In the genomic region with DNA sequence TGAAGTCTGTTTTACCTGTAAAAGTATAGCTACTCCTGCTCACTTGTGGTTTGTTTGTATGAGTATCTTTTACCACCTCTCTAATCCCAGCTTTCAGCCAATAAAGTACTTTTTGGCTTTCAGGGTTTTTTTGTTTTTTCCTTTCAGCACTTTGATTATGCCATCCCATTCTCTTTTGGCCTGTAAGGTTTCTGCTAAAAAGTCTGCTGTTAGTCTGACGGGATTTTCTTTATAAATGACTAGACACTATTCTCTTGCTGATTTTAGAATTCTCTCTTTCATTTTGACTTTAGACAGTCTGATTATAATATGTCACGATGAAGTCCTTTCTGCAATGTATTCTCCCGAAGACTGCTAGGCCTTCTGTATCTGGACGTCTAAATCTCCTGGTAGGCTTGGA, we compare ENCODE assay signal across 18 cellular contexts. TPM values are rescaled to one million over a fixed set of nuclear protein-coding genes. Genes with fewer than 3 reads are reported as not detected.
DNase-seq lines count a peak whose midpoint lies in the region; ATAC-seq, FAIRE-seq and TF ChIP-seq lines count a peak whose summit lies in the region.
"Had no signal": no experiment of that assay in that cellular context is flagged by ENCODE, and none has a peak within 500 bp of the region (broad histone marks: within the 10 kb centered on the region; RNA-seq: fewer than 3 reads in every experiment).

No MANE protein-coding gene starts in this region.

- no peak overlapping the region for H3K4me3 Mint-ChIP-seq in WTC11
- no peak overlapping the region for H3K4me3 Mint-ChIP-seq in stimulated activated naive B cell treated with anti-CD40 and anti-IgM and Interleukin-4, amounts not matched to agents 10 μg/mL and 1 μg/mL and 100 μg/mL, for 72 hours
- H3K4me3 Mint-ChIP-seq: CD8-positive, alpha-beta T cell; GM23338 had no signal

- POLR2A ChIA-PET in HepG2 (lab: Yijun Ruan, JAX), result no interaction called here
- POLR2A ChIA-PET in WTC11 (lab: Charles Lee), result no interaction called here

- H3K9me3 ChIP-seq in HepG2 (ENCODE audit: low read length) (no peaks in the 10 kb centered on the region), right lobe of liver (no peaks in the 10 kb centered on the region)
- H3K9me3 ChIP-seq: HAP-1 had no signal

- CTCF ChIA-PET in HepG2 (lab: Yijun Ruan, JAX; ENCODE audit: low intra/inter-chr PET ratio, low total read pairs) (no interaction called here), WTC11 (lab: Charles Lee) (interaction anchor here (1.0 kb wide), 1 partner anchor 9 kb away, joined by 3 read pairs; no protein-coding TSS in a partner anchor)

- DNase-seq in HepG2 (ENCODE audit: low spot score) (no peak), right lobe of liver (no peak), WTC11 (ENCODE audit: low spot score) (no peak), T-helper 1 cell (no peak), NCI-H1930 (lab: John Stamatoyannopoulos, UW) (no peak)
- DNase-seq in stimulated activated naive B cell treated with anti-CD40 and anti-IgM and Interleukin-4, amounts not matched to agents 10 μg/mL and 1 μg/mL and 100 μg/mL, for 72 hours, result no peak
- DNase-seq: 8988T; C1 segment of cervical spinal cord; Caco-2; CD8-positive, alpha-beta T cell; DMS153; DND-41; HFFc6 had no signal

- H3K36me3 ChIP-seq in HepG2 (replicated peaks in 1 of 2; ENCODE audit: control insufficient read depth in 1 of 2, insufficient read depth in 2 of 2, low read length in 2 of 2) (peaks cover 7 to 63% of the 10 kb centered on the region in 2 experiments), right lobe of liver (peaks cover 0 to 6% (median 0%) of the 10 kb centered on the region in 4 donors)

- intact Hi-C loops in HepG2 (cut with micrococcal nuclease; ENCODE audit: unreplicated experiment), result no loop called here
- intact Hi-C loops in right lobe of liver (cut with DNase I), result no loop called here

- no peak overlapping the region for H3K27ac Mint-ChIP-seq in WTC11
- H3K27ac Mint-ChIP-seq in stimulated activated naive B cell treated with anti-CD40 and anti-IgM and Interleukin-4, amounts not matched to agents 10 μg/mL and 1 μg/mL and 100 μg/mL, for 72 hours, result peak overlapping the region; percentile 32
- H3K27ac Mint-ChIP-seq: CD8-positive, alpha-beta T cell; GM23338 had no signal

- no peak for FAIRE-seq in HepG2 (lab: Jason Lieb, UNC)
- FAIRE-seq: A549, G401.6, GM18507 had no signal

- H3K27ac ChIP-seq in HepG2 (ENCODE audit: extremely low read length, insufficient read depth, low read length) (no peak overlapping the region), right lobe of liver (no peak overlapping the region)
- H3K27ac ChIP-seq: A549 had no signal

- BruUV-seq in HepG2 (replicated peaks; lab: Mats Ljungman, UMichigan), result no TSS peak

- no peak overlapping the region for H2AFZ ChIP-seq in HepG2 (ENCODE audit: low read length)
- H2AFZ ChIP-seq: GM23338 had no signal

- ATAC-seq in HepG2 (no peak), right lobe of liver (no peak), WTC11 (no peak)
- ATAC-seq in stimulated activated naive B cell treated with anti-CD40 and anti-IgM and Interleukin-4, amounts not matched to agents 10 μg/mL and 1 μg/mL and 100 μg/mL, for 72 hours (replicated peaks), result no peak
- ATAC-seq: A549; CD8-positive, alpha-beta T cell; GM23338 had no signal

- no peak overlapping the region for H3K4me2 ChIP-seq in HepG2 (ENCODE audit: low read depth, low read length)
- H3K4me2 ChIP-seq: A549, GM23338 had no signal

- no peak overlapping the region for H3K9ac ChIP-seq in HepG2 (ENCODE audit: insufficient read depth, low read depth, low read length)

- H3K36me3 Mint-ChIP-seq in WTC11, result peaks cover 81% of the 10 kb centered on the region
- peaks cover 40 to 66% of the 10 kb centered on the region in 2 donors for H3K36me3 Mint-ChIP-seq in stimulated activated naive B cell treated with anti-CD40 and anti-IgM and Interleukin-4, amounts not matched to agents 10 μg/mL and 1 μg/mL and 100 μg/mL, for 72 hours

- H3K27me3 ChIP-seq in HepG2 (ENCODE audit: control insufficient read depth in 1 of 2, insufficient read depth in 2 of 2, low read length in 2 of 2) (no peaks in the 10 kb centered on the region), right lobe of liver (no peaks in the 10 kb centered on the region)

- no peak for TF ChIP-seq CTCF in HepG2 (CRISPR knock-in tag; IDR thresholded peaks at IDR 0.05)
- TF ChIP-seq CTCF in right lobe of liver (IDR thresholded peaks at IDR 0.05), result no peak
- TF ChIP-seq CTCF in WTC11 (IDR thresholded peaks at IDR 0.05), result no peak

- no peaks in the 10 kb centered on the region for H3K27me3 Mint-ChIP-seq in WTC11 (ENCODE audit: low read depth)
- H3K27me3 Mint-ChIP-seq in stimulated activated naive B cell treated with anti-CD40 and anti-IgM and Interleukin-4, amounts not matched to agents 10 μg/mL and 1 μg/mL and 100 μg/mL, for 72 hours, result no peaks in the 10 kb centered on the region

- no peaks in the 10 kb centered on the region for H3K4me1 Mint-ChIP-seq in WTC11
- peaks cover 4 to 16% of the 10 kb centered on the region in 2 donors for H3K4me1 Mint-ChIP-seq in stimulated activated naive B cell treated with anti-CD40 and anti-IgM and Interleukin-4, amounts not matched to agents 10 μg/mL and 1 μg/mL and 100 μg/mL, for 72 hours
- H3K4me1 Mint-ChIP-seq: GM23338 had no signal

- TF ChIP-seq EP300 in HepG2 (IDR thresholded peaks at IDR 0.05; ENCODE audit: low read depth in 2 of 2, low read length in 2 of 2) (no peak), HepG2 (CRISPR knock-in tag; IDR thresholded peaks at IDR 0.05; ENCODE audit: borderline replicate concordance) (no peak)

- in situ Hi-C loops in HepG2 (cut with HindIII; ENCODE audit: extremely low pct_ligation_motif_present, low pct_unique_long_range_greater_than_20kb), result loop anchor here (25.0 kb wide), 1 partner anchor 278 kb away; no protein-coding TSS in a partner anchor

- TF ChIP-seq POLR2A in HepG2 (IDR thresholded peaks at IDR 0.05; ENCODE audit: insufficient read depth in 1 of 2, low read depth in 2 of 2, low read length in 2 of 2), result no peak
- TF ChIP-seq POLR2A in right lobe of liver (IDR thresholded peaks at IDR 0.05), result no peak

- H3K79me2 ChIP-seq in HepG2 (ENCODE audit: insufficient read depth, low read length), result peaks cover 24% of the 10 kb centered on the region

- TF ChIP-seq RAD21 in HepG2 (CRISPR knock-in tag; IDR thresholded peaks at IDR 0.05), result no peak

- 95% methylated on average over 4 of the region's 4 CpGs for WGBS in HepG2 (ENCODE audit: low lambda C conversion rate)
- WGBS in right lobe of liver (ENCODE audit: insufficient coverage, low coverage, low lambda C conversion rate, missing lambda C conversion rate), result 83% methylated on average over 4 of the region's 4 CpGs

- no peaks in the 10 kb centered on the region for H3K4me1 ChIP-seq in HepG2 (ENCODE audit: insufficient read depth, low read length)
- H3K4me1 ChIP-seq in right lobe of liver, result no peaks in the 10 kb centered on the region
- H3K4me1 ChIP-seq: A549, Caco-2, HAP-1 had no signal

- H3K4me3 ChIP-seq in HepG2 (replicated peaks in 1 of 3; ENCODE audit: insufficient read depth in 1 of 3, low read depth in 2 of 3, low read length in 3 of 3) (no peak overlapping the region), right lobe of liver (no peak overlapping the region)
- H3K4me3 ChIP-seq: A549, GM23338, HAP-1 had no signal

- H3K9me3 Mint-ChIP-seq in WTC11, result peaks cover 14% of the 10 kb centered on the region
- H3K9me3 Mint-ChIP-seq in stimulated activated naive B cell treated with anti-CD40 and anti-IgM and Interleukin-4, amounts not matched to agents 10 μg/mL and 1 μg/mL and 100 μg/mL, for 72 hours, result no peaks in the 10 kb centered on the region
- H3K9me3 Mint-ChIP-seq: CD8-positive, alpha-beta T cell; GM23338 had no signal

- no peaks in the 10 kb centered on the region for H4K20me1 ChIP-seq in HepG2 (ENCODE audit: insufficient read depth, low read length)

TF ChIP-seq in HepG2, 621 proteins besides CTCF, POLR2A, EP300 and RAD21:
- TF ChIP-seq ZNF317 (CRISPR knock-in tag; IDR thresholded peaks at IDR 0.05) (peak; percentile 95), ZNF557 (CRISPR knock-in tag; IDR thresholded peaks at IDR 0.05) (no peak), ZNF776 (CRISPR knock-in tag; IDR thresholded peaks at IDR 0.05) (no peak), CBX1 (IDR thresholded peaks at IDR 0.05; ENCODE audit: low read depth) (no peak)

TF ChIP-seq in WTC11, 78 proteins besides CTCF, POLR2A, EP300 and RAD21:
- TF ChIP-seq ZNF317 (CRISPR knock-in tag; IDR thresholded peaks at IDR 0.05; ENCODE audit: borderline replicate concordance, low read depth) (peak; percentile 82; the same call in 1 of the 2 replicates), JAZF1 (CRISPR knock-in tag; IDR thresholded peaks at IDR 0.05) (no peak)
TF ChIP-seq in WTC11: peak in this region for 1.

RNA-seq across cellular contexts. Expression of a gene that starts 37.2 kb away (rescaled TPM):
- 38.7 and 50.2 TPM in 2 replicates for total RNA-seq in HepG2 (2016; rRNA removed; fragmentation: Illumina TruSeq; extraction: Trizol)
- total RNA-seq in HepG2 (2016; cell fraction: cytosol; rRNA removed; fragmentation: Illumina TruSeq; extraction: Trizol; ENCODE audit: low read depth), result 14.0 and 19.4 TPM in 2 replicates
- 38.8 and 49.0 TPM in 2 replicates for total RNA-seq in HepG2 (2016; cell fraction: insoluble cytoplasmic fraction; rRNA removed; fragmentation: Illumina TruSeq; extraction: Trizol)
- 23.9 and 33.2 TPM in 2 replicates for total RNA-seq in HepG2 (2016; cell fraction: membrane; rRNA removed; fragmentation: Illumina TruSeq; extraction: Trizol)
- total RNA-seq in HepG2 (2016; cell fraction: nucleus; rRNA removed; fragmentation: Illumina TruSeq; extraction: Trizol), result 39.3 and 43.5 TPM in 2 replicates
- 13.5 and 18.1 TPM in 2 replicates for polyA plus RNA-seq in HepG2 (2011; rRNA removed)
- 8.0 and 11.3 TPM in 2 replicates for polyA plus RNA-seq in HepG2 (2011; cell fraction: cytosol; rRNA removed)
- 14.7 and 17.6 TPM in 2 replicates for polyA plus RNA-seq in HepG2 (2011; cell fraction: nucleus; rRNA removed)
- 13.9 and 16.3 TPM in 2 replicates for polyA plus RNA-seq in HepG2 (2012)
- 1.5 and 1.8 TPM in 2 replicates for polyA plus RNA-seq in HepG2 (2016; cell fraction: cytosol; fragmentation: Illumina TruSeq; extraction: Trizol; ENCODE audit: low read depth)
- polyA plus RNA-seq in HepG2 (2016; cell fraction: insoluble cytoplasmic fraction; fragmentation: Illumina TruSeq; extraction: Trizol; ENCODE audit: low read depth), result 28.6 and 28.7 TPM in 2 replicates
- 2.3 and 3.2 TPM in 2 replicates for polyA plus RNA-seq in HepG2 (2016; cell fraction: membrane; fragmentation: Illumina TruSeq; extraction: Trizol; ENCODE audit: low read depth)
- 28.1 and 32.8 TPM in 2 replicates for polyA plus RNA-seq in HepG2 (2016; cell fraction: nucleus; fragmentation: Illumina TruSeq; extraction: Trizol; ENCODE audit: insufficient read depth, low read depth)
- 14.4 and 24.2 TPM in 2 replicates for polyA minus RNA-seq in HepG2 (2011; rRNA and poly(A)+ RNA removed; ENCODE audit: low replicate concordance)
- polyA minus RNA-seq in HepG2 (2011; cell fraction: cytosol; rRNA and poly(A)+ RNA removed), result 12.3 and 12.7 TPM in 2 replicates
- polyA minus RNA-seq in HepG2 (2011; cell fraction: nucleus; rRNA and poly(A)+ RNA removed), result 70.5 and 70.8 TPM in 2 replicates
- total RNA-seq in right lobe of liver, result 1 to 10 TPM; 2.5 to 6.4 (median 5.0) TPM
- total RNA-seq in WTC11 (2021), result 47.6 to 64.7 TPM (median 50.5 TPM) in 3 replicates
